17 cellular contexts compared by ENCODE assay signal in genomic region chr19:40921005-40921897, GRCh38. TPM values are rescaled to one million over a fixed set of nuclear protein-coding genes. Genes with fewer than 3 reads are reported as not detected.
DNase-seq lines count a peak whose midpoint lies in the region; ATAC-seq and TF ChIP-seq lines count a peak whose summit lies in the region.
"Had no signal": no experiment of that assay in that cellular context is flagged by ENCODE, and none has a peak within 500 bp of the region (broad histone marks: within the 10 kb centered on the region; RNA-seq: fewer than 3 reads in every experiment).

No MANE protein-coding gene starts in this region.

- no peaks in the 10 kb centered on the region for H3K36me3 ChIP-seq in sigmoid colon
- H3K36me3 ChIP-seq: SJCRH30 had no signal

- no peak for ATAC-seq in HG03095 (IDR thresholded peaks at IDR 0.05; ENCODE audit: unreplicated experiment)
- ATAC-seq: left ventricle myocardium superior had no signal

- H3K79me2 ChIP-seq in H9 (ENCODE audit: insufficient read depth, low read length): no peaks in the 10 kb centered on the region

- WGBS in H9 (ENCODE audit: extremely low coverage, insufficient read length, low lambda C conversion rate): no CpG with 5 or more reads among the region's 9 CpGs
- WGBS in sigmoid colon, 2 donors: 9 to 32% methylated on average over 9 of the region's 9 CpGs

- no peaks in the 10 kb centered on the region for H3K23me2 ChIP-seq in H9 (ENCODE audit: insufficient read length, low read depth, low read length, poor library complexity, severe bottlenecking)

- H3T11ph ChIP-seq in H9 (ENCODE audit: low read length): no peak overlapping the region

- H3K14ac ChIP-seq in H9 (ENCODE audit: insufficient read depth, low read length): no peak overlapping the region

- no peak overlapping the region for H3K4me3 Mint-ChIP-seq in H9
- H3K4me3 Mint-ChIP-seq in CD14-positive monocyte: no peak overlapping the region

- H3K56ac ChIP-seq in H9 (ENCODE audit: insufficient read length, low read depth, low read length): no peak overlapping the region

- H4K5ac ChIP-seq in H9 (ENCODE audit: insufficient read length, low read depth, low read length): no peak overlapping the region

- H4K8ac ChIP-seq in H9 (replicated peaks; ENCODE audit: insufficient read length, low read depth, low read length): no peak overlapping the region

- no peak overlapping the region for H2BK5ac ChIP-seq in H9 (ENCODE audit: insufficient read length, low read length)

- H3K79me1 ChIP-seq in H9 (ENCODE audit: insufficient read depth, low read depth, low read length, poor library complexity, severe bottlenecking): no peaks in the 10 kb centered on the region

- H2BK12ac ChIP-seq in H9 (ENCODE audit: insufficient read length, low read depth, low read length): no peak overlapping the region

- no peak overlapping the region for H2AK5ac ChIP-seq in H9 (ENCODE audit: insufficient read length, low read length)

- H3K27me3 Mint-ChIP-seq in H9 (ENCODE audit: low read depth) (peaks cover 16% of the 10 kb centered on the region), CD14-positive monocyte (ENCODE audit: low read depth in 3 of 3) (peaks cover 2 to 5% (median 2%) of the 10 kb centered on the region in 3 donors)

- no peak overlapping the region for H3K4me3 ChIP-seq in sigmoid colon
- H3K4me3 ChIP-seq: SJCRH30 had no signal

- H2AFZ ChIP-seq in H9 (ENCODE audit: low read length): no peak overlapping the region

- H4K91ac ChIP-seq in H9 (ENCODE audit: insufficient read length, low read depth, low read length): no peak overlapping the region

- no peak overlapping the region for H2BK20ac ChIP-seq in H9 (ENCODE audit: low read depth, low read length, poor library complexity, severe bottlenecking)

- TF ChIP-seq POLR2A in sigmoid colon (IDR thresholded peaks at IDR 0.05): no peak

- TF ChIP-seq CTCF in H9 (conservative IDR thresholded peaks at IDR 0.05) (no peak), sigmoid colon (IDR thresholded peaks at IDR 0.05) (no peak), CD14-positive monocyte (IDR thresholded peaks at IDR 0.05) (no peak)

- H3K9me3 ChIP-seq in H9 (ENCODE audit: control insufficient read depth, low read depth, low read length) (no peaks in the 10 kb centered on the region), sigmoid colon (peaks cover 0 to 12% (median 0%) of the 10 kb centered on the region in 4 donors)

- H3K23ac ChIP-seq in H9 (ENCODE audit: insufficient read length, low read depth, low read length): no peak overlapping the region

- H3K4me1 ChIP-seq in H9 (ENCODE audit: insufficient read depth, low read length) (no peaks in the 10 kb centered on the region), sigmoid colon (peaks cover 0 to 27% (median 8%) of the 10 kb centered on the region in 4 donors)
- H3K4me1 ChIP-seq: SJCRH30 had no signal

- H3K4me2 ChIP-seq in H9 (ENCODE audit: insufficient read depth, insufficient read length, low read length): no peak overlapping the region
- H3K4me2 ChIP-seq: KMS-11 had no signal

- H3K27me3 ChIP-seq in H9 (ENCODE audit: insufficient read depth, low read length): no peaks in the 10 kb centered on the region
- no peaks in the 10 kb centered on the region for H3K27me3 ChIP-seq in sigmoid colon

- peak in 1 of 4 donors; percentile 44 for TF ChIP-seq EP300 in sigmoid colon (IDR thresholded peaks at IDR 0.05)

- H2BK120ac ChIP-seq in H9 (ENCODE audit: low read depth, low read length, poor library complexity, severe bottlenecking): no peak overlapping the region

- H3K27ac ChIP-seq in H9 (ENCODE audit: insufficient read length, low read depth, low read length) (no peak overlapping the region), epithelial cell of prostate (peak overlapping the region; percentile 59), sigmoid colon (peak overlapping the region in 3 of 4 donors; percentile 70 to 75 (median 74))
- H3K27ac ChIP-seq: KMS-11, SJCRH30 had no signal

- H3K27ac Mint-ChIP-seq in H9 (peak overlapping the region in 2 of 3 experiments; percentile 9 to 70; a peak in 1 of 7 replicates), CD14-positive monocyte (no peak overlapping the region)

- H3K36me3 Mint-ChIP-seq in H9 (ENCODE audit: insufficient read depth in 1 of 3, low read depth in 3 of 3) (peaks cover 0 to 6% (median 3%) of the 10 kb centered on the region in 3 experiments; a peak in 5 of 7 replicates), CD14-positive monocyte (no peaks in the 10 kb centered on the region)

- no peak overlapping the region for H3K18ac ChIP-seq in H9 (ENCODE audit: insufficient read length, low read depth, low read length)

- no peaks in the 10 kb centered on the region for H4K20me1 ChIP-seq in H9 (ENCODE audit: control insufficient read depth, insufficient read depth, insufficient read length)

- no peak overlapping the region for H3K9ac ChIP-seq in H9 (ENCODE audit: extremely low read depth, insufficient read length, low read length)
- H3K9ac ChIP-seq: KMS-11 had no signal

- intact Hi-C loops in sigmoid colon (cut with DNase I) (no loop called here), CD14-positive monocyte (cut with micrococcal nuclease) (no loop called here)

- no peak overlapping the region for H2BK15ac ChIP-seq in H9 (ENCODE audit: low read depth, low read length)

- H3K4me1 Mint-ChIP-seq in H9 (peaks cover 4 to 10% of the 10 kb centered on the region in 2 experiments; a peak in 3 of 4 replicates), CD14-positive monocyte (no peaks in the 10 kb centered on the region)

- no peak overlapping the region for H3K4ac ChIP-seq in H9 (ENCODE audit: low read depth, low read length)

- no peak for DNase-seq in H9
- DNase-seq in NCI-H460 (ENCODE audit: extremely low read depth, low read depth): peak; percentile 42
- DNase-seq in epithelial cell of prostate (ENCODE audit: low read depth, low spot score): peak; percentile 34
- no peak for DNase-seq in sigmoid colon
- DNase-seq in activated CD4-positive, alpha-beta T cell treated with anti-CD3 and anti-CD28 coated beads for 1 hour: no peak
- no peak for DNase-seq in CD14-positive monocyte (ENCODE audit: low spot score)
- no peak for DNase-seq in NK-92 treated with Interleukin-12 subunit alpha and Interleukin-12 subunit beta, amount 100 ng/mL, for 24 hours (lab: John Stamatoyannopoulos, UW)
- DNase-seq: activated CD4-positive, alpha-beta T cell treated with anti-CD3 and anti-CD28 coated beads for 48 hours; activated effector memory CD4-positive, alpha-beta T cell treated with anti-CD3 and anti-CD28 coated beads, Interleukin-2, amount 50 U/mL, for 16 hours; foreskin melanocyte; left ventricle myocardium superior; NCI-H2227 treated with DMSO at 0.1 percent for 48 hours; SJCRH30 had no signal

- H3K9me3 Mint-ChIP-seq in H9 (peaks cover 22 to 31% of the 10 kb centered on the region in 2 experiments), CD14-positive monocyte (peaks cover 9 to 36% (median 32%) of the 10 kb centered on the region in 7 donors)

RNA-seq across cellular contexts. Expression of gene CYP2A7, which starts 39.2 kb away (rescaled TPM):
- total RNA-seq in H9 (2021): not detected in 2 replicates
- total RNA-seq in NCI-H460 (2014; rRNA removed; shearing (Covaris generic)): not detected in 2 replicates
- not detected in 2 replicates for polyA plus RNA-seq in NCI-H460 (2014; cell fraction: nucleus; rRNA removed)
- total RNA-seq in sigmoid colon: under 1 TPM in 1 of 4 donors, not detected in 3; 0.36 TPM
- not detected for polyA plus RNA-seq in sigmoid colon
- polyA plus RNA-seq in CD14-positive monocyte: not detected
- total RNA-seq: chondrocyte, left ventricle myocardium superior, SJCRH30, urinary bladder had no signal

Comparison
In these comparisons a context has a peak if more than half of its experiments do, and no peak if none do; other contexts are left out.
1. DNase-seq: peak in NCI-H460 (single experiment) and epithelial cell of prostate (single experiment); none in H9 (single experiment), sigmoid colon (single experiment), activated CD4-positive, alpha-beta T cell treated with anti-CD3 and anti-CD28 coated beads for 1 hour (single experiment), CD14-positive monocyte (single experiment) and NK-92 treated with Interleukin-12 subunit alpha and Interleukin-12 subunit beta, amount 100 ng/mL, for 24 hours (single experiment).
2. H3K27ac Mint-ChIP-seq: peak in H9 (2 of 3); none in CD14-positive monocyte (0 of 7).